ENCODE assay signal across 3 cellular contexts in the genomic region with DNA sequence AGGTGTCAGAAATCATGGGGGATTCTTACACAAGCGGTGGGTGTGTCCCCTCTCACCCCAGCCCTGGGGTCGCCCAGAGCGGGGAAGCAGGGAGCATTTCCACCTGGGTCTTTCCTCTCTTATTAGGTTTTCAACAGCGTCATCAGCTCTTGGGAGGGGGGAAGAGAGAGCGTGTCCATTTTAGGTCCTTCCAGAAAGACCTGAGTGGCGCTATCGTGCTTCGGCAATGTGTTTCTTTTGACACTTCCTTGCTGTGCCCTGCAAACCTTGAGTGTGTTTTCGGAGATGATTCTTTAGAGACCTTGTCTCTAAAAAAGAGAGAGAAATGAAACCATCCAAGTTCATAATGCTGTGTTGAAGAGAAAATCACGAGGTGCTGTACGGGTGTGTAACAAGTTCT.
TF ChIP-seq lines count a peak whose summit lies in the region.

No MANE protein-coding gene starts in this region.

TF ChIP-seq in GM23338, 12 proteins besides CTCF, POLR2A, EP300 and RAD21 (continues in another document):
- TF ChIP-seq, protein P1, sequence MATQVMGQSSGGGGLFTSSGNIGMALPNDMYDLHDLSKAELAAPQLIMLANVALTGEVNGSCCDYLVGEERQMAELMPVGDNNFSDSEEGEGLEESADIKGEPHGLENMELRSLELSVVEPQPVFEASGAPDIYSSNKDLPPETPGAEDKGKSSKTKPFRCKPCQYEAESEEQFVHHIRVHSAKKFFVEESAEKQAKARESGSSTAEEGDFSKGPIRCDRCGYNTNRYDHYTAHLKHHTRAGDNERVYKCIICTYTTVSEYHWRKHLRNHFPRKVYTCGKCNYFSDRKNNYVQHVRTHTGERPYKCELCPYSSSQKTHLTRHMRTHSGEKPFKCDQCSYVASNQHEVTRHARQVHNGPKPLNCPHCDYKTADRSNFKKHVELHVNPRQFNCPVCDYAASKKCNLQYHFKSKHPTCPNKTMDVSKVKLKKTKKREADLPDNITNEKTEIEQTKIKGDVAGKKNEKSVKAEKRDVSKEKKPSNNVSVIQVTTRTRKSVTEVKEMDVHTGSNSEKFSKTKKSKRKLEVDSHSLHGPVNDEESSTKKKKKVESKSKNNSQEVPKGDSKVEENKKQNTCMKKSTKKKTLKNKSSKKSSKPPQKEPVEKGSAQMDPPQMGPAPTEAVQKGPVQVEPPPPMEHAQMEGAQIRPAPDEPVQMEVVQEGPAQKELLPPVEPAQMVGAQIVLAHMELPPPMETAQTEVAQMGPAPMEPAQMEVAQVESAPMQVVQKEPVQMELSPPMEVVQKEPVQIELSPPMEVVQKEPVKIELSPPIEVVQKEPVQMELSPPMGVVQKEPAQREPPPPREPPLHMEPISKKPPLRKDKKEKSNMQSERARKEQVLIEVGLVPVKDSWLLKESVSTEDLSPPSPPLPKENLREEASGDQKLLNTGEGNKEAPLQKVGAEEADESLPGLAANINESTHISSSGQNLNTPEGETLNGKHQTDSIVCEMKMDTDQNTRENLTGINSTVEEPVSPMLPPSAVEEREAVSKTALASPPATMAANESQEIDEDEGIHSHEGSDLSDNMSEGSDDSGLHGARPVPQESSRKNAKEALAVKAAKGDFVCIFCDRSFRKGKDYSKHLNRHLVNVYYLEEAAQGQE (IDR thresholded peaks at IDR 0.05; ENCODE audit: unreplicated experiment), result no peak
- TF ChIP-seq STAT1 (IDR thresholded peaks at IDR 0.05; ENCODE audit: unreplicated experiment) (no peak), NANOG (IDR thresholded peaks at IDR 0.05; ENCODE audit: borderline replicate concordance) (no peak), POLR2AphosphoS5 (IDR thresholded peaks at IDR 0.05; ENCODE audit: low read depth) (no peak)

TF ChIP-seq in K562, 482 proteins besides CTCF, POLR2A, EP300 and RAD21 (continues in another document):
- TF ChIP-seq HMG20A (CRISPR knock-in tag; conservative IDR thresholded peaks at IDR 0.05), result no peak
- TF ChIP-seq L3MBTL2 (IDR thresholded peaks at IDR 0.05), result peak; percentile 54
- no peak for TF ChIP-seq RFX5 (IDR thresholded peaks at IDR 0.05; ENCODE audit: low read depth, low read length)
- TF ChIP-seq, protein P2, sequence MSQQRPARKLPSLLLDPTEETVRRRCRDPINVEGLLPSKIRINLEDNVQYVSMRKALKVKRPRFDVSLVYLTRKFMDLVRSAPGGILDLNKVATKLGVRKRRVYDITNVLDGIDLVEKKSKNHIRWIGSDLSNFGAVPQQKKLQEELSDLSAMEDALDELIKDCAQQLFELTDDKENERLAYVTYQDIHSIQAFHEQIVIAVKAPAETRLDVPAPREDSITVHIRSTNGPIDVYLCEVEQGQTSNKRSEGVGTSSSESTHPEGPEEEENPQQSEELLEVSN (IDR thresholded peaks at IDR 0.05; ENCODE audit: borderline replicate concordance in 1 of 2, extremely low read depth in 1 of 2, insufficient read depth in 1 of 2, insufficient read length in 1 of 2, low read depth in 1 of 2, low read length in 1 of 2, poor library complexity in 1 of 2, severe bottlenecking in 1 of 2), result peak in 1 of 2 experiments; percentile 38
- TF ChIP-seq MAZ (CRISPR knock-in tag; conservative IDR thresholded peaks at IDR 0.05 in 1 of 2, IDR thresholded peaks at IDR 0.05 in 1 of 2), result peak in 1 of 2 experiments; percentile 55; a peak in 1 of 4 replicates
- TF ChIP-seq CREM (IDR thresholded peaks at IDR 0.05; ENCODE audit: low read depth), result 0 out of 2 replicates have a peak, but pooled peaks have one; percentile 12
- no peak for TF ChIP-seq ZSCAN32 (CRISPR knock-in tag; IDR thresholded peaks at IDR 0.05)
- TF ChIP-seq ATF1 (CRISPR knock-in tag; IDR thresholded peaks at IDR 0.05), result no peak
- TF ChIP-seq ATF1 (tag; IDR thresholded peaks at IDR 0.05), result 0 out of 2 replicates have a peak, but pooled peaks have one; percentile 12
- no peak for TF ChIP-seq CCAR2 (IDR thresholded peaks at IDR 0.05; ENCODE audit: low read depth, low read length)
- TF ChIP-seq NFE2L1 (tag; IDR thresholded peaks at IDR 0.05; ENCODE audit: borderline replicate concordance, low read depth), result no peak

TF ChIP-seq in H1, 55 proteins besides CTCF, POLR2A, EP300 and RAD21:
- TF ChIP-seq ZNF274 (IDR thresholded peaks at IDR 0.05; ENCODE audit: borderline replicate concordance, extremely low read depth, low read length) (no peak), TCF12 (IDR thresholded peaks at IDR 0.05; ENCODE audit: low read depth, low read length) (no peak), BACH1 (IDR thresholded peaks at IDR 0.05; ENCODE audit: low read length) (no peak), CBX5 (IDR thresholded peaks at IDR 0.05; ENCODE audit: low read depth, low read length) (no peak), ASH2L (IDR thresholded peaks at IDR 0.05; ENCODE audit: low read length) (no peak), CHD1 (IDR thresholded peaks at IDR 0.05; ENCODE audit: low read depth, low read length) (no peak), TEAD4 (IDR thresholded peaks at IDR 0.05; ENCODE audit: low read depth, low read length) (no peak)
